In genomic region chr7:5425507-5426225, GRCh38 we compare ENCODE assay signal across 8 cellular contexts. TPM values are rescaled to one million over a fixed set of nuclear protein-coding genes. Genes with fewer than 3 reads are reported as not detected.
A peak's percentile ranks its signal among the peaks of the same experiment; 100 is the strongest.
DNase-seq lines count a peak whose midpoint lies in the region; ATAC-seq and TF ChIP-seq lines count a peak whose summit lies in the region.

No MANE protein-coding gene starts in this region.

- H3K4me1 Mint-ChIP-seq in stimulated activated naive CD8-positive, alpha-beta T cell treated with anti-CD3 and anti-CD28 coated beads, Interleukin-15, Interleukin-2, amounts not matched to agents 100 ng/mL and 50 ng/mL, for 24 hours (ENCODE audit: low read depth) = peaks cover 49% of the 10 kb centered on the region

- peak overlapping the region; percentile 96 to 100 for H3K27ac ChIP-seq in coronary artery

- peak overlapping the region; percentile 31 for H3K27ac Mint-ChIP-seq in stimulated activated naive CD8-positive, alpha-beta T cell treated with anti-CD3 and anti-CD28 coated beads, Interleukin-15, Interleukin-2, amounts not matched to agents 100 ng/mL and 50 ng/mL, for 24 hours

- no peak for TF ChIP-seq CTCF in coronary artery (IDR thresholded peaks at IDR 0.05)

- DNase-seq in DMS53 (lab: John Stamatoyannopoulos, UW) (peak; percentile 97), LoVo (ENCODE audit: low spot score) (peak; percentile 84), RPMI8226 (peak; percentile 59), coronary artery (ENCODE audit: low spot score) (peak; percentile 84), left lobe of liver (ENCODE audit: low spot score) (peak; percentile 76), T-helper 9 cell (no peak), iPS-NIHi7 (ENCODE audit: extremely low spot score) (no peak)

- ATAC-seq in left lobe of liver = no peak

- no peaks in the 10 kb centered on the region for H3K9me3 Mint-ChIP-seq in stimulated activated naive CD8-positive, alpha-beta T cell treated with anti-CD3 and anti-CD28 coated beads, Interleukin-15, Interleukin-2, amounts not matched to agents 100 ng/mL and 50 ng/mL, for 24 hours

- H3K4me3 ChIP-seq in coronary artery = peak overlapping the region; percentile 96

- H3K4me3 Mint-ChIP-seq in stimulated activated naive CD8-positive, alpha-beta T cell treated with anti-CD3 and anti-CD28 coated beads, Interleukin-15, Interleukin-2, amounts not matched to agents 100 ng/mL and 50 ng/mL, for 24 hours = peak overlapping the region; percentile 54

- H3K36me3 Mint-ChIP-seq in stimulated activated naive CD8-positive, alpha-beta T cell treated with anti-CD3 and anti-CD28 coated beads, Interleukin-15, Interleukin-2, amounts not matched to agents 100 ng/mL and 50 ng/mL, for 24 hours (ENCODE audit: low read depth) = no peaks in the 10 kb centered on the region

- peaks cover 66% of the 10 kb centered on the region for H3K27me3 Mint-ChIP-seq in stimulated activated naive CD8-positive, alpha-beta T cell treated with anti-CD3 and anti-CD28 coated beads, Interleukin-15, Interleukin-2, amounts not matched to agents 100 ng/mL and 50 ng/mL, for 24 hours

RNA-seq across cellular contexts. Expression of gene TNRC18, which starts 2.0 kb away (rescaled TPM):
- total RNA-seq in left lobe of liver = 35.4 TPM

Comparison
In these comparisons a context has a peak if more than half of its experiments do, and no peak if none do; other contexts are left out.
1. DNase-seq: peak in DMS53 (single experiment), LoVo (single experiment), RPMI8226 (single experiment), coronary artery (single experiment) and left lobe of liver (single experiment); none in T-helper 9 cell (single experiment) and iPS-NIHi7 (single experiment).